In genomic region chr14:96586921-96587822, GRCh38 we compare ENCODE assay signal across 20 cellular contexts.
"Had no signal": no experiment of that assay in that cellular context is flagged by ENCODE, and none has a peak within 500 bp of the region (broad histone marks: within the 10 kb centered on the region; RNA-seq: fewer than 3 reads in every experiment).

No MANE protein-coding gene starts in this region.

- H3K9me3 Mint-ChIP-seq: activated naive CD4-positive, alpha-beta T cell treated with anti-CD3 and anti-CD28 coated beads, Interleukin-2, amount 10 ng/mL, durations not matched to agents 7 days and 5 days; activated naive CD8-positive, alpha-beta T cell treated with anti-CD3 and anti-CD28 coated beads, Interleukin-2, amount 50 U/mL, for 24 hours; natural killer cell; T-cell; WTC11 had no signal

- H3K36me3 Mint-ChIP-seq: activated naive CD4-positive, alpha-beta T cell treated with anti-CD3 and anti-CD28 coated beads, Interleukin-2, amount 10 ng/mL, durations not matched to agents 7 days and 5 days; natural killer cell; T-cell; WTC11 had no signal

- H3K27ac Mint-ChIP-seq: activated CD4-positive, alpha-beta T cell treated with anti-CD3 and anti-CD28 coated beads for 36 hours; activated naive CD4-positive, alpha-beta T cell treated with anti-CD3 and anti-CD28 coated beads, Interleukin-2, amount 10 ng/mL, durations not matched to agents 7 days and 5 days; activated naive CD8-positive, alpha-beta T cell treated with anti-CD3 and anti-CD28 coated beads, Interleukin-2, amount 50 U/mL, for 24 hours; natural killer cell; T-cell; WTC11 had no signal

- H3K27me3 ChIP-seq: uterus had no signal

- ATAC-seq: activated CD4-positive, alpha-beta T cell treated with anti-CD3 and anti-CD28 coated beads for 36 hours; activated naive CD8-positive, alpha-beta T cell treated with anti-CD3 and anti-CD28 coated beads, Interleukin-2, amount 50 U/mL, for 24 hours; left cardiac atrium; lower lobe of right lung; natural killer cell; stimulated activated naive CD8-positive, alpha-beta T cell treated with anti-CD3 and anti-CD28 coated beads, Interleukin-15, Interleukin-2, amounts not matched to agents 100 U/mL and 50 U/mL, for 24 hours; T-cell; WTC11 had no signal

- H3K27ac ChIP-seq: ascending aorta, breast epithelium, hepatocyte, lower lobe of right lung, tibial nerve, uterus had no signal

- H3K36me3 ChIP-seq: ascending aorta, breast epithelium, lower lobe of right lung, tibial nerve, uterus had no signal

- H3K4me3 Mint-ChIP-seq: activated CD4-positive, alpha-beta T cell treated with anti-CD3 and anti-CD28 coated beads for 36 hours; activated naive CD4-positive, alpha-beta T cell treated with anti-CD3 and anti-CD28 coated beads, Interleukin-2, amount 10 ng/mL, durations not matched to agents 7 days and 5 days; activated naive CD8-positive, alpha-beta T cell treated with anti-CD3 and anti-CD28 coated beads, Interleukin-2, amount 50 U/mL, for 24 hours; natural killer cell; T-cell; WTC11 had no signal

- H3K4me1 ChIP-seq: ascending aorta, breast epithelium had no signal

- H3K4me1 Mint-ChIP-seq: activated naive CD8-positive, alpha-beta T cell treated with anti-CD3 and anti-CD28 coated beads, Interleukin-2, amount 50 U/mL, for 24 hours; natural killer cell had no signal

- H3K9me3 ChIP-seq: ascending aorta, breast epithelium, lower lobe of right lung, tibial nerve, uterus had no signal

- DNase-seq: activated CD4-positive, alpha-beta T cell treated with anti-CD3 and anti-CD28 coated beads for 36 hours; activated CD4-positive, alpha-beta T cell treated with anti-CD3 and anti-CD28 coated beads, Interleukin-2, amount 50 U/mL, for 48 hours; activated effector memory CD4-positive, alpha-beta T cell treated with Interleukin-2 at 50 U/mL for 16 hours; activated naive CD4-positive, alpha-beta T cell treated with anti-CD3 and anti-CD28 coated beads, Interleukin-2, amount 10 ng/mL, durations not matched to agents 7 days and 5 days; activated naive CD8-positive, alpha-beta T cell treated with anti-CD3 and anti-CD28 coated beads, Interleukin-2, amount 50 U/mL, for 24 hours; activated T-cell treated with anti-CD3 and anti-CD28 coated beads, Interleukin-2, amount 50 U/mL, for 48 hours; cerebellar nuclear complex; effector CD8-positive, alpha-beta T cell; left cardiac atrium; lower lobe of right lung; natural killer cell; stimulated activated naive CD8-positive, alpha-beta T cell treated with anti-CD3 and anti-CD28 coated beads, Interleukin-15, Interleukin-2, amounts not matched to agents 100 U/mL and 50 U/mL, for 24 hours; substantia nigra; T-cell; uterus had no signal

- H3K4me3 ChIP-seq: ascending aorta, breast epithelium, hepatocyte, lower lobe of right lung, tibial nerve, uterus had no signal
